In the genomic region with DNA sequence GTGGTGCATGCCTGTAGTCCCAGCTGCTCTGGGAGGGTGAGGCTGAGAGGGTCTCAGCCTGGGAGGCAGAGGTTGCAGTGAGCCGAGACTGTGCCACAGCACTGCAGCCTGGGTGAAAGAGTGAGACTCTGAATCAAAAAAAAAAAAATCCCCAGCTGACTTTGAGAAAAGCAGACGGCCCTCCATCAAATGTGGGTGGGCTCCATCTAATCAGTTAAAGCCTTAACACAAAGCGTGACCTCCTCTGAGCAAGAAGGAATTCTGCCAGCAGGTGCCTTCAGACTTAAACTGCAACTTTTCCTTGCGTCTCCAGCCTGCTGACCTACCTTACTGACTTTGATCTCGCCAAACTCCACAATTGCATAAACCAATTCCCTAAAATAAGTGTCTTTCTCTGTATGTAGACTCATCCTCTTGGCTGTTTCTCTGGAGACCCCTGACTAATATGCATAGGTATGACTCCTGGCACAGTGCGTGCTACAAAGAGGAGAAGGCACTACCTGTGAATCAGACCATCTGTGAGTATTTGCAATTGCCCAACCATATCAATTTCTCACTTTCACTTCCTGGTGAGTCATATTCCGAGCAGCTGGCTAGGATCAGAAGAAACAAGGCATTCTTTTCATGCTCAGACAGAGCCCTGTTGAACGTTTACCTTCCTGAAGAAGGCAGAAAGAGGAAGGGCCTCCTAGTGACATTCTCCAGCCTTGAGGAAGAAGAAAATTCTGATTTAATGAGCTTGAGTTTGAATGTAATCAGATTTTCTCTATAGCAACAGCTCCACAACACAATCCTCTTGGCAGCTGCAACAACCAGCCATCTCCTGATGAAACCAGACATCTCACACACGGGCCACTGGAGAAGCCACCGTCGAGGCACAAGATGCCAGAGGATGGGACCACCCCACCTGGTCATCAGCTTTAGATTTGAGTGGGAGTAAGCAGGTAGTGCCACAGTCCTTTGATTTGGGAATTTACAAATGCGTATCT, we compare ENCODE assay signal across 8 cellular contexts. TPM values are rescaled to one million over a fixed set of nuclear protein-coding genes. Genes with fewer than 3 reads are reported as not detected.
DNase-seq lines count a peak whose midpoint lies in the region; ATAC-seq and TF ChIP-seq lines count a peak whose summit lies in the region.

No MANE protein-coding gene starts in this region.

- H2BK5ac ChIP-seq in IMR-90 (ENCODE audit: low read depth, low read length, poor library complexity, severe bottlenecking) = no peak overlapping the region

- no peak for TF ChIP-seq RAD21 in IMR-90 (IDR thresholded peaks at IDR 0.05; ENCODE audit: low read length)

- TF ChIP-seq CTCF in IMR-90 (conservative IDR thresholded peaks at IDR 0.05; ENCODE audit: low read depth, low read length) = no peak
- TF ChIP-seq CTCF in cardiac fibroblast (IDR thresholded peaks at IDR 0.05; ENCODE audit: low read depth, low read length) = no peak
- TF ChIP-seq CTCF in ovary (IDR thresholded peaks at IDR 0.05) = no peak

- no peaks in the 10 kb centered on the region for H4K20me1 ChIP-seq in IMR-90 (ENCODE audit: insufficient read depth, low read length)

- H3K18ac ChIP-seq in IMR-90 (ENCODE audit: low read depth, low read length) = peak overlapping the region; percentile 40; the same call in 1 of the 2 replicates

- H3K23ac ChIP-seq in IMR-90 (ENCODE audit: low read depth, low read length) = no peak overlapping the region

- H3K27ac ChIP-seq in IMR-90 (ENCODE audit: insufficient read depth, low read length) (peak overlapping the region; percentile 59; the same call in 1 of the 2 replicates), substantia nigra (ENCODE audit: low read depth, low read length, poor library complexity, severe bottlenecking) (peak overlapping the region; percentile 39), ovary (no peak overlapping the region)

- DNase-seq in IMR-90 (peak; percentile 93), SHP77 treated with DMSO at 0.1 percent for 48 hours (lab: John Stamatoyannopoulos, UW) (peak; percentile 19), cardiac fibroblast (ENCODE audit: low read depth in 2 of 2) (peak; percentile 90 to 99), lung microvascular endothelial cell (ENCODE audit: low read depth in 2 of 2) (peak; percentile 52 to 99), substantia nigra (lab: John Stamatoyannopoulos, UW) (no peak), ovary (no peak)

- in situ Hi-C loops in IMR-90 (cut with MboI; ENCODE audit: low sequenced_read_pairs) = no loop called here

- WGBS in IMR-90 (ENCODE audit: extremely low coverage in 2 of 2, insufficient read length in 1 of 2), 2 experiments = 74% methylated on average over 4 of the region's 12 CpGs; no CpG with 5 or more reads in 1 of the 2 experiments
- WGBS in ovary, 3 donors = 32 to 40% (median 37%) methylated on average over 12 of the region's 12 CpGs

- H4K5ac ChIP-seq in IMR-90 (ENCODE audit: low read depth, low read length) = no peak overlapping the region; the same call in 1 of the 2 replicates

- H3K4me2 ChIP-seq in IMR-90 (ENCODE audit: low read depth, low read length) = no peak overlapping the region; the same call in 1 of the 2 replicates

- dilution Hi-C loops in IMR-90 (cut with HindIII; ENCODE audit: low sequenced_read_pairs, unreplicated experiment) = no loop called here

- CTCF ChIA-PET in IMR-90 (lab: Yijun Ruan, JAX) = no interaction called here

- H4K8ac ChIP-seq in IMR-90 (ENCODE audit: low read depth in 2 of 2, low read length in 2 of 2) = no peak overlapping the region

- H4K91ac ChIP-seq in IMR-90 (ENCODE audit: insufficient read depth, low read depth, low read length) = no peak overlapping the region

- H2AK9ac ChIP-seq in IMR-90 (replicated peaks; ENCODE audit: low read depth, low read length, poor library complexity) = no peak overlapping the region

- no peak overlapping the region for H3K14ac ChIP-seq in IMR-90 (replicated peaks; ENCODE audit: low read depth, low read length)

- H3K36me3 ChIP-seq in IMR-90 (ENCODE audit: control insufficient read depth, insufficient read depth, low read length) = no peaks in the 10 kb centered on the region
- no peaks in the 10 kb centered on the region for H3K36me3 ChIP-seq in ovary

- POLR2A ChIA-PET in IMR-90 (lab: Charles Lee; ENCODE audit: unreplicated experiment) = no interaction called here

- intact Hi-C loops in IMR-90 (cut with micrococcal nuclease) (no loop called here), ovary (cut with DNase I) (no loop called here)

- peak; percentile 96 for ATAC-seq in GM21723 (IDR thresholded peaks at IDR 0.05; ENCODE audit: unreplicated experiment)
- ATAC-seq in IMR-90 (ENCODE audit: low read depth) = peak; percentile 86

- no peak overlapping the region for H3K9ac ChIP-seq in IMR-90 (ENCODE audit: low read depth, low read length)

- H3K4me3 ChIP-seq in GM08714 (ENCODE audit: low read length) (peak overlapping the region; percentile 25; the same call in 1 of the 2 replicates), IMR-90 (ENCODE audit: insufficient read depth, low read depth, low read length) (no peak overlapping the region), cardiac fibroblast (replicated peaks in 1 of 2; ENCODE audit: low read depth in 2 of 2, low read length in 2 of 2) (no peak overlapping the region), ovary (no peak overlapping the region)

- no TSS peak for BruUV-seq in IMR-90 (replicated peaks; lab: Mats Ljungman, UMichigan)

- no peak overlapping the region for H2AK5ac ChIP-seq in IMR-90 (ENCODE audit: low read depth, low read length)

- no peak overlapping the region for H2AFZ ChIP-seq in IMR-90 (replicated peaks; ENCODE audit: low read length, poor library complexity)

- H3K27me3 ChIP-seq in IMR-90 (ENCODE audit: control insufficient read depth, insufficient read depth, low read length) = no peaks in the 10 kb centered on the region
- no peaks in the 10 kb centered on the region for H3K27me3 ChIP-seq in ovary

- H2BK15ac ChIP-seq in IMR-90 (ENCODE audit: low read depth, low read length) = no peak overlapping the region

- H2BK120ac ChIP-seq in IMR-90 (ENCODE audit: low read depth, low read length) = no peak overlapping the region

- H3K9me3 ChIP-seq in IMR-90 (ENCODE audit: control insufficient read depth, insufficient read depth, low read length) (no peaks in the 10 kb centered on the region), ovary (no peaks in the 10 kb centered on the region)

- no peak overlapping the region for H3K4ac ChIP-seq in IMR-90 (ENCODE audit: low read depth, low read length)

- no peaks in the 10 kb centered on the region for H3K9me1 ChIP-seq in IMR-90 (ENCODE audit: insufficient read depth, low read length)

- H2BK20ac ChIP-seq in IMR-90 (ENCODE audit: low read depth, low read length) = no peak overlapping the region

- H3K56ac ChIP-seq in IMR-90 (ENCODE audit: extremely low read depth, insufficient read depth, low read length) = no peak overlapping the region

- TF ChIP-seq EP300 in ovary (IDR thresholded peaks at IDR 0.05) = no peak

- H3K4me1 ChIP-seq in IMR-90 (ENCODE audit: control insufficient read depth, insufficient read depth, low read length) (peaks cover 5% of the 10 kb centered on the region; the same call in 1 of the 2 replicates), ovary (ENCODE audit: insufficient read depth) (peaks cover 2% of the 10 kb centered on the region)

- TF ChIP-seq POLR2A in IMR-90 (IDR thresholded peaks at IDR 0.05; ENCODE audit: low read depth, low read length) (no peak), ovary (IDR thresholded peaks at IDR 0.05) (no peak)

- no peaks in the 10 kb centered on the region for H3K79me1 ChIP-seq in IMR-90 (ENCODE audit: low read depth in 1 of 2, low read length in 2 of 2)

TF ChIP-seq in IMR-90, 13 proteins besides CTCF, POLR2A, EP300 and RAD21:
- peak; percentile 55 for TF ChIP-seq RCOR1 (IDR thresholded peaks at IDR 0.05; ENCODE audit: insufficient replicate concordance, low read length)
- TF ChIP-seq FOS (IDR thresholded peaks at IDR 0.05; ENCODE audit: low read depth, low read length) = peak; percentile 81
- peak; percentile 88 for TF ChIP-seq CEBPB (IDR thresholded peaks at IDR 0.05; ENCODE audit: low read depth, low read length)
- TF ChIP-seq MAFK (IDR thresholded peaks at IDR 0.05; ENCODE audit: low read depth, low read length) = no peak
- no peak for TF ChIP-seq NFE2L2 (IDR thresholded peaks at IDR 0.05; ENCODE audit: low read depth, low read length)
- TF ChIP-seq BHLHE40 (IDR thresholded peaks at IDR 0.05; ENCODE audit: low read depth, low read length) = 0 out of 2 replicates have a peak, but pooled peaks have one; percentile 9
TF ChIP-seq in IMR-90: peak in this region for 4.

RNA-seq across cellular contexts. Expression of gene CLMN, which starts 54.3 kb away (rescaled TPM):
- total RNA-seq in IMR-90 (2012; rRNA removed) (under 0.01 and 0.18 TPM in 2 replicates), lung microvascular endothelial cell (0.20 and 0.65 TPM in 2 replicates), ovary (10 to 100 TPM in 1 of 7 donors, 1 to 10 TPM in 6; 4.4 to 11.7 (median 6.5) TPM)
- polyA plus RNA-seq in IMR-90 (2012; rRNA removed) (0.09 and 0.10 TPM in 2 replicates), ovary (1 to 10 TPM; 2.2 to 7.4 TPM)
- 0.03 TPM in 1 of 2 replicates, not detected in the other for polyA plus RNA-seq in IMR-90 (2012; cell fraction: cytosol; rRNA removed)
- polyA plus RNA-seq in IMR-90 (2012; cell fraction: nucleus; rRNA removed; ENCODE audit: low replicate concordance) = 0.03 and 0.09 TPM in 2 replicates

Comparison
In these comparisons a context has a peak if more than half of its experiments do, and no peak if none do; other contexts are left out.
1. DNase-seq: peak in IMR-90 (single experiment), SHP77 treated with DMSO at 0.1 percent for 48 hours (single experiment), cardiac fibroblast (2 of 2) and lung microvascular endothelial cell (2 of 2); none in substantia nigra (0 of 49) and ovary (0 of 5).
2. H3K27ac ChIP-seq: peak in IMR-90 (single experiment) and substantia nigra (single experiment); none in ovary (0 of 2).